29 cellular contexts compared by ENCODE assay signal in genomic region chr11:100874203-100874602, GRCh38.
"Had no signal": no experiment of that assay in that cellular context is flagged by ENCODE, and none has a peak within 500 bp of the region (broad histone marks: within the 10 kb centered on the region; RNA-seq: fewer than 3 reads in every experiment).

No MANE protein-coding gene starts in this region.

- ATAC-seq: heart right ventricle; left ventricle myocardium superior; naive thymus-derived CD4-positive, alpha-beta T cell; stimulated activated naive B cell treated with anti-CD40 and anti-IgM and Interleukin-4, amounts not matched to agents 10 μg/mL and 1 μg/mL and 100 μg/mL, for 72 hours; T-helper 17 cell; upper lobe of right lung had no signal

- H3K4me2 ChIP-seq: neural progenitor cell had no signal

- H3K4me3 ChIP-seq: esophagus muscularis mucosa, heart right ventricle, neural progenitor cell, right atrium auricular region, stomach, thyroid gland, upper lobe of right lung had no signal

- H3K9ac ChIP-seq: neural progenitor cell, parathyroid adenoma had no signal

- H2AFZ ChIP-seq: neural progenitor cell, parathyroid adenoma had no signal

- H3K36me3 Mint-ChIP-seq: activated CD4-positive, alpha-beta memory T cell treated with anti-CD3 and anti-CD28 coated beads for 36 hours; activated naive CD4-positive, alpha-beta T cell treated with anti-CD3 and anti-CD28 coated beads, Interleukin-2, amount 10 ng/mL, durations not matched to agents 7 days and 5 days; activated naive CD8-positive, alpha-beta T cell treated with anti-CD3 and anti-CD28 coated beads, Interleukin-2, amount 10 ng/mL, durations not matched to agents 7 days and 5 days; mesothelial cell of epicardium; naive thymus-derived CD4-positive, alpha-beta T cell; neural progenitor cell; stimulated activated naive B cell treated with anti-CD40 and anti-IgM and Interleukin-4, amounts not matched to agents 10 μg/mL and 1 μg/mL and 100 μg/mL, for 72 hours had no signal

- H3K27ac ChIP-seq: esophagus muscularis mucosa, heart right ventricle, neural progenitor cell, parathyroid adenoma, right atrium auricular region, stomach, thyroid gland, upper lobe of right lung, WERI-Rb-1 had no signal

- H3K36me3 ChIP-seq: esophagus muscularis mucosa, heart right ventricle, neural progenitor cell, right atrium auricular region, stomach, thyroid gland, upper lobe of right lung, WERI-Rb-1 had no signal

- H3K9me3 ChIP-seq: esophagus muscularis mucosa, heart right ventricle, right atrium auricular region, stomach, thyroid gland, upper lobe of right lung had no signal

- H3K27ac Mint-ChIP-seq: activated CD4-positive, alpha-beta memory T cell treated with anti-CD3 and anti-CD28 coated beads for 36 hours; activated CD4-positive, alpha-beta T cell treated with anti-CD3 and anti-CD28 coated beads, Interleukin-2, amount 10 ng/mL, durations not matched to agents 24 days and 14 days; activated naive CD4-positive, alpha-beta T cell treated with anti-CD3 and anti-CD28 coated beads, Interleukin-2, amount 10 ng/mL, durations not matched to agents 7 days and 5 days; activated naive CD8-positive, alpha-beta T cell treated with anti-CD3 and anti-CD28 coated beads, Interleukin-2, amount 10 ng/mL, durations not matched to agents 7 days and 5 days; activated T-cell treated with anti-CD3 and anti-CD28 coated beads, Interleukin-2, amount 50 U/mL, for 24 hours; naive thymus-derived CD4-positive, alpha-beta T cell; neural progenitor cell; stimulated activated naive B cell treated with anti-CD40 and anti-IgM and Interleukin-4, amounts not matched to agents 10 μg/mL and 1 μg/mL and 100 μg/mL, for 72 hours; T-helper 17 cell had no signal

- H3K27me3 ChIP-seq: esophagus muscularis mucosa, heart right ventricle, neural progenitor cell, right atrium auricular region, stomach, thyroid gland, upper lobe of right lung had no signal

- H3K4me3 Mint-ChIP-seq: activated CD4-positive, alpha-beta memory T cell treated with anti-CD3 and anti-CD28 coated beads for 36 hours; activated CD4-positive, alpha-beta T cell treated with anti-CD3 and anti-CD28 coated beads, Interleukin-2, amount 10 ng/mL, durations not matched to agents 24 days and 14 days; activated naive CD4-positive, alpha-beta T cell treated with anti-CD3 and anti-CD28 coated beads, Interleukin-2, amount 10 ng/mL, durations not matched to agents 7 days and 5 days; activated naive CD8-positive, alpha-beta T cell treated with anti-CD3 and anti-CD28 coated beads, Interleukin-2, amount 10 ng/mL, durations not matched to agents 7 days and 5 days; activated T-cell treated with anti-CD3 and anti-CD28 coated beads, Interleukin-2, amount 50 U/mL, for 24 hours; mesothelial cell of epicardium; naive thymus-derived CD4-positive, alpha-beta T cell; neural progenitor cell; stimulated activated naive B cell treated with anti-CD40 and anti-IgM and Interleukin-4, amounts not matched to agents 10 μg/mL and 1 μg/mL and 100 μg/mL, for 72 hours; T-helper 17 cell had no signal

- H3K4me1 Mint-ChIP-seq: activated CD4-positive, alpha-beta T cell treated with anti-CD3 and anti-CD28 coated beads, Interleukin-2, amount 10 ng/mL, durations not matched to agents 24 days and 14 days; activated naive CD4-positive, alpha-beta T cell treated with anti-CD3 and anti-CD28 coated beads, Interleukin-2, amount 10 ng/mL, durations not matched to agents 7 days and 5 days; activated naive CD8-positive, alpha-beta T cell treated with anti-CD3 and anti-CD28 coated beads, Interleukin-2, amount 10 ng/mL, durations not matched to agents 7 days and 5 days; neural progenitor cell; stimulated activated naive B cell treated with anti-CD40 and anti-IgM and Interleukin-4, amounts not matched to agents 10 μg/mL and 1 μg/mL and 100 μg/mL, for 72 hours; T-helper 17 cell had no signal

- H3K27me3 Mint-ChIP-seq: activated CD4-positive, alpha-beta memory T cell treated with anti-CD3 and anti-CD28 coated beads for 36 hours; activated CD4-positive, alpha-beta T cell treated with anti-CD3 and anti-CD28 coated beads, Interleukin-2, amount 10 ng/mL, durations not matched to agents 24 days and 14 days; activated naive CD4-positive, alpha-beta T cell treated with anti-CD3 and anti-CD28 coated beads, Interleukin-2, amount 10 ng/mL, durations not matched to agents 7 days and 5 days; activated naive CD8-positive, alpha-beta T cell treated with anti-CD3 and anti-CD28 coated beads, Interleukin-2, amount 10 ng/mL, durations not matched to agents 7 days and 5 days; activated T-cell treated with anti-CD3 and anti-CD28 coated beads, Interleukin-2, amount 50 U/mL, for 24 hours; naive thymus-derived CD4-positive, alpha-beta T cell; stimulated activated naive B cell treated with anti-CD40 and anti-IgM and Interleukin-4, amounts not matched to agents 10 μg/mL and 1 μg/mL and 100 μg/mL, for 72 hours; T-helper 17 cell had no signal

- DNase-seq: activated CD4-positive, alpha-beta memory T cell treated with anti-CD3 and anti-CD28 coated beads for 36 hours; activated CD4-positive, alpha-beta T cell treated with anti-CD3 and anti-CD28 coated beads, Interleukin-2, amount 10 ng/mL, durations not matched to agents 24 days and 14 days; activated CD4-positive, CD25-positive, alpha-beta regulatory T cell treated with anti-CD3 and anti-CD28 coated beads, Interleukin-2, amount 50 U/mL, for 72 hours; activated CD8-positive, alpha-beta memory T cell treated with anti-CD3 and anti-CD28 coated beads, Interleukin-2, amount 50 U/mL, for 4 hours; activated gamma-delta T cell; activated naive CD4-positive, alpha-beta T cell treated with anti-CD3 and anti-CD28 coated beads, Interleukin-2, amount 10 ng/mL, durations not matched to agents 7 days and 5 days; activated naive CD8-positive, alpha-beta T cell treated with anti-CD3 and anti-CD28 coated beads, Interleukin-2, amount 10 ng/mL, durations not matched to agents 7 days and 5 days; activated T-cell treated with anti-CD3 and anti-CD28 coated beads, Interleukin-2, amount 50 U/mL, for 24 hours; amniotic stem cell; central memory CD4-positive, alpha-beta T cell; foreskin melanocyte; heart right ventricle; left ventricle myocardium superior; naive thymus-derived CD4-positive, alpha-beta T cell; occipital lobe; stimulated activated CD4-positive, alpha-beta T cell treated with anti-CD3 and anti-CD28 coated beads, Interleukin-15, amount 100 ng/mL, for 24 hours; stimulated activated CD4-positive, alpha-beta T cell treated with anti-CD3 and anti-CD28 coated beads, Interleukin-2, amount 100 ng/mL, for 24 hours; stimulated activated naive B cell treated with anti-CD40 and anti-IgM and Interleukin-4, amounts not matched to agents 10 μg/mL and 1 μg/mL and 100 μg/mL, for 72 hours; stomach; T-helper 17 cell; T1000; thyroid gland; upper lobe of right lung; WERI-Rb-1 had no signal

- H3K79me2 ChIP-seq: parathyroid adenoma had no signal

- H3K9me3 Mint-ChIP-seq: activated CD4-positive, alpha-beta T cell treated with anti-CD3 and anti-CD28 coated beads, Interleukin-2, amount 10 ng/mL, durations not matched to agents 24 days and 14 days; activated naive CD8-positive, alpha-beta T cell treated with anti-CD3 and anti-CD28 coated beads, Interleukin-2, amount 10 ng/mL, durations not matched to agents 7 days and 5 days; mesothelial cell of epicardium; neural progenitor cell; stimulated activated naive B cell treated with anti-CD40 and anti-IgM and Interleukin-4, amounts not matched to agents 10 μg/mL and 1 μg/mL and 100 μg/mL, for 72 hours had no signal

- H3K4me1 ChIP-seq: parathyroid adenoma, right atrium auricular region had no signal
